31 cellular contexts compared by ENCODE assay signal in the genomic region with DNA sequence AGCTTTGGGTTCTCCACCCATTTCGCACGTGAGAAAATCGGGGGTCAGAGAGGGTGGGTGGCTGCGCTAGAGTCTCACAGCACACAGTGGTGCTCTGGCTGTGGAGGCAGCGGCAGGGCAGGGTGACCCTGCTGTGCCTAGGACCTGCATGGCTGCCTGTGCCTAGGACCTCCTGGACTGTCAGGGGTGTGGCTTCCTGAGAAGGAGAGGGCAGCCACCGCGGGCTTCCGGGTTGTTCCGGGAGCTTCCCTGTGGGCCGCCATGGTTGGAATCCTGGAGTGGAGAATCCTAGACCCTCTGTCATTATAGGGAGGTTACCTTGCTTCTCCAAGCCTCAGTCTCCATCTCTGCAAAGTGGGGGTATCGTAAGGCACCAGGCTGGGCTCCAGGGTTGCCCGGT. TPM values are rescaled to one million over a fixed set of nuclear protein-coding genes. Genes with fewer than 3 reads are reported as not detected.
DNase-seq lines count a peak whose midpoint lies in the region; ATAC-seq and TF ChIP-seq lines count a peak whose summit lies in the region.
"Had no signal": no experiment of that assay in that cellular context is flagged by ENCODE, and none has a peak within 500 bp of the region (broad histone marks: within the 10 kb centered on the region; RNA-seq: fewer than 3 reads in every experiment).

No MANE protein-coding gene starts in this region.

- peaks cover 9% of the 10 kb centered on the region for H3K4me1 Mint-ChIP-seq in T-helper 2 cell treated with Interferon-gamma antibody and Interleukin-4, amounts not matched to agents 5 μg/mL and 100 μg/mL, for 36 hours (ENCODE audit: low read depth)

- H2BK5ac ChIP-seq in trophoblast cell (ENCODE audit: low read depth, low read length, poor library complexity): no peak overlapping the region

- no peak overlapping the region for H2BK12ac ChIP-seq in trophoblast cell (ENCODE audit: low read length)

- no peak for DNase-seq in trophoblast cell
- no peak for DNase-seq in T-helper 2 cell treated with Interferon-gamma antibody and Interleukin-4, amounts not matched to agents 5 μg/mL and 100 μg/mL, for 36 hours (ENCODE audit: low spot score)
- DNase-seq in NCI-H345 (lab: John Stamatoyannopoulos, UW): no peak
- DNase-seq: activated CD4-positive, alpha-beta T cell treated with anti-CD3 and anti-CD28 coated beads, Interleukin-2, amount 50 U/mL, for 4 hours; activated CD8-positive, alpha-beta memory T cell treated with anti-CD3 and anti-CD28 coated beads, Interleukin-2, amount 10 ng/mL, durations not matched to agents 7 days and 5 days; activated gamma-delta T cell treated with Interleukin-2 at 50 U/mL for 16 hours; activated T-cell treated with anti-CD3 and anti-CD28 coated beads, Interleukin-2, amount 50 U/mL, for 4 hours; DMS79 treated with DMSO at 0.1 percent for 48 hours; effector CD8-positive, alpha-beta T cell; GDM1; GOT3; hypothalamus; naive B cell; NCI-H1092 treated with DMSO at 0.1 percent for 48 hours; NCI-H2029; NCI-H526; NK-92 treated with Interleukin-12 subunit alpha and Interleukin-12 subunit beta, amount 100 ng/mL, for 24 hours; SK-N-SH; stimulated activated naive CD4-positive, alpha-beta T cell treated with Interleukin-2 at 50 U/mL for 16 hours had no signal

- H4K20me1 ChIP-seq in BLaER1 treated with 17β-estradiol and CSF1 and Interleukin-3, amounts not matched to agents 10 nM and 100 nM: peaks cover 5 to 92% (median 75%) of the 10 kb centered on the region in 11 experiments; a peak in 21 of 22 replicates

- H3K79me2 ChIP-seq in trophoblast cell (ENCODE audit: control insufficient read depth, insufficient read depth, low read length, poor library complexity): no peaks in the 10 kb centered on the region

- H3K18ac ChIP-seq in trophoblast cell (ENCODE audit: low read length): peak overlapping the region; percentile 22

- H3K4me3 Mint-ChIP-seq in T-helper 2 cell treated with Interferon-gamma antibody and Interleukin-4, amounts not matched to agents 5 μg/mL and 100 μg/mL, for 36 hours: no peak overlapping the region
- H3K4me3 Mint-ChIP-seq: activated CD8-positive, alpha-beta memory T cell treated with anti-CD3 and anti-CD28 coated beads, Interleukin-2, amount 10 ng/mL, durations not matched to agents 7 days and 5 days; activated T-cell treated with anti-CD3 and anti-CD28 coated beads, Interleukin-2, amount 50 U/mL, for 4 hours had no signal

- no peak overlapping the region for H2AK5ac ChIP-seq in trophoblast cell (ENCODE audit: low read length)

- no peak overlapping the region for H2AFZ ChIP-seq in trophoblast cell (ENCODE audit: insufficient read depth, low read length, poor library complexity)

- no peak overlapping the region for H3K14ac ChIP-seq in trophoblast cell (ENCODE audit: low read length)

- no peaks in the 10 kb centered on the region for H3K79me1 ChIP-seq in trophoblast cell (ENCODE audit: low read length)

- H3K27ac ChIP-seq in BLaER1 treated with 17β-estradiol and CSF1 and Interleukin-3, amounts not matched to agents 10 nM and 100 nM: peak overlapping the region in 8 of 11 experiments; percentile 7 to 70 (median 54); a peak in 15 of 22 replicates
- H3K27ac ChIP-seq in HUES6 (ENCODE audit: low read depth, low read length) (no peak overlapping the region), trophoblast cell (ENCODE audit: low read depth, low read length) (no peak overlapping the region)
- H3K27ac ChIP-seq: A549, ascending aorta, coronary artery had no signal

- H2BK120ac ChIP-seq in trophoblast cell (ENCODE audit: insufficient read depth, low read length, poor library complexity): no peak overlapping the region

- no peaks in the 10 kb centered on the region for H3K27me3 Mint-ChIP-seq in T-helper 2 cell treated with Interferon-gamma antibody and Interleukin-4, amounts not matched to agents 5 μg/mL and 100 μg/mL, for 36 hours (ENCODE audit: low read depth)
- H3K27me3 Mint-ChIP-seq: activated CD8-positive, alpha-beta memory T cell treated with anti-CD3 and anti-CD28 coated beads, Interleukin-2, amount 10 ng/mL, durations not matched to agents 7 days and 5 days; memory B cell had no signal

- peaks cover 0 to 5% (median 0%) of the 10 kb centered on the region in 11 experiments; a peak in 2 of 22 replicates for H3K36me3 ChIP-seq in BLaER1 treated with 17β-estradiol and CSF1 and Interleukin-3, amounts not matched to agents 10 nM and 100 nM
- H3K36me3 ChIP-seq in HUES6 (ENCODE audit: control insufficient read depth, insufficient read depth, low read length) (no peaks in the 10 kb centered on the region), iPS-15b (ENCODE audit: control insufficient read depth, insufficient read depth, low read length) (no peaks in the 10 kb centered on the region), trophoblast cell (ENCODE audit: control insufficient read depth in 1 of 2, insufficient read depth in 2 of 2, low read length in 2 of 2) (no peaks in the 10 kb centered on the region)
- H3K36me3 ChIP-seq: ascending aorta, cardiac muscle cell had no signal

- no peak overlapping the region for H3K23ac ChIP-seq in trophoblast cell (ENCODE audit: low read length)

- no peak overlapping the region for H4K8ac ChIP-seq in trophoblast cell (ENCODE audit: low read depth, low read length)

- no peaks in the 10 kb centered on the region for H3K9me3 ChIP-seq in BLaER1 treated with 17β-estradiol and CSF1 and Interleukin-3, amounts not matched to agents 10 nM and 100 nM (replicated peaks in 1 of 11)
- H3K9me3 ChIP-seq in HUES6 (ENCODE audit: control insufficient read depth, insufficient read depth, low read depth, low read length) (no peaks in the 10 kb centered on the region), iPS-15b (ENCODE audit: control insufficient read depth, insufficient read depth, low read length) (no peaks in the 10 kb centered on the region), trophoblast cell (ENCODE audit: insufficient read depth, low read depth, low read length) (no peaks in the 10 kb centered on the region)
- H3K9me3 ChIP-seq: A549, ascending aorta, SK-N-SH had no signal

- H3K4me3 ChIP-seq in BLaER1 treated with 17β-estradiol and CSF1 and Interleukin-3, amounts not matched to agents 10 nM and 100 nM: peak overlapping the region in 2 of 10 experiments; percentile 4 to 22; a peak in 1 of 20 replicates
- peak overlapping the region; percentile 37; the same call in 1 of the 2 replicates for H3K4me3 ChIP-seq in HUES6 (ENCODE audit: low read depth, low read length)
- H3K4me3 ChIP-seq in iPS-15b (ENCODE audit: low read depth, low read length): peak overlapping the region; percentile 18
- no peak overlapping the region for H3K4me3 ChIP-seq in trophoblast cell (ENCODE audit: low read depth, low read length)
- H3K4me3 ChIP-seq: A549, ascending aorta, cardiac muscle cell, coronary artery had no signal

- peak overlapping the region; percentile 77 to 98 (median 89) for H3K4me2 ChIP-seq in BLaER1 treated with 17β-estradiol and CSF1 and Interleukin-3, amounts not matched to agents 10 nM and 100 nM
- H3K4me2 ChIP-seq in trophoblast cell (ENCODE audit: low read length): no peak overlapping the region
- H3K4me2 ChIP-seq: A549, SK-N-SH had no signal

- H3K4ac ChIP-seq in trophoblast cell (ENCODE audit: low read depth, low read length): peak overlapping the region; percentile 20

- H3K4me1 ChIP-seq in BLaER1 treated with 17β-estradiol and CSF1 and Interleukin-3, amounts not matched to agents 10 nM and 100 nM: peaks cover 76 to 99% (median 94%) of the 10 kb centered on the region in 10 experiments
- H3K4me1 ChIP-seq in HUES6 (ENCODE audit: control insufficient read depth, insufficient read depth, low read length): peaks cover 24% of the 10 kb centered on the region
- H3K4me1 ChIP-seq in iPS-15b (ENCODE audit: control insufficient read depth, insufficient read depth, low read length): peaks cover 4% of the 10 kb centered on the region
- peaks cover 9 to 15% of the 10 kb centered on the region in 2 experiments for H3K4me1 ChIP-seq in trophoblast cell (ENCODE audit: control insufficient read depth in 1 of 2, insufficient read depth in 2 of 2, low read length in 2 of 2)
- H3K4me1 ChIP-seq: ascending aorta had no signal

- TF ChIP-seq POLR2A in GM18505 (IDR thresholded peaks at IDR 0.05; ENCODE audit: borderline replicate concordance, extremely low read depth, insufficient read depth, insufficient read length): no peak

- H3K9ac ChIP-seq in BLaER1 treated with 17β-estradiol and CSF1 and Interleukin-3, amounts not matched to agents 10 nM and 100 nM: peak overlapping the region in 8 of 11 experiments; percentile 5 to 62 (median 46); a peak in 12 of 22 replicates
- H3K9ac ChIP-seq in HUES6 (ENCODE audit: low read length) (peak overlapping the region; percentile 32), iPS-15b (ENCODE audit: low read depth, low read length) (no peak overlapping the region), trophoblast cell (ENCODE audit: low read length) (no peak overlapping the region)
- H3K9ac ChIP-seq: SK-N-SH had no signal

- no peak for ATAC-seq in GM21576 (IDR thresholded peaks at IDR 0.05; ENCODE audit: unreplicated experiment)
- ATAC-seq in GM18505 (IDR thresholded peaks at IDR 0.05; ENCODE audit: unreplicated experiment): no peak
- ATAC-seq: A549; activated CD8-positive, alpha-beta memory T cell treated with anti-CD3 and anti-CD28 coated beads, Interleukin-2, amount 10 ng/mL, durations not matched to agents 7 days and 5 days; activated T-cell treated with anti-CD3 and anti-CD28 coated beads, Interleukin-2, amount 50 U/mL, for 4 hours; left lobe of liver; Right ventricle myocardium inferior had no signal

- no peaks in the 10 kb centered on the region for H3K36me3 Mint-ChIP-seq in T-helper 2 cell treated with Interferon-gamma antibody and Interleukin-4, amounts not matched to agents 5 μg/mL and 100 μg/mL, for 36 hours (ENCODE audit: low read depth)
- H3K36me3 Mint-ChIP-seq: activated CD8-positive, alpha-beta memory T cell treated with anti-CD3 and anti-CD28 coated beads, Interleukin-2, amount 10 ng/mL, durations not matched to agents 7 days and 5 days; memory B cell; naive B cell had no signal

- WGBS in trophoblast cell (ENCODE audit: extremely low coverage, insufficient coverage, insufficient read length): no CpG with 5 or more reads among the region's 12 CpGs

- H4K91ac ChIP-seq in trophoblast cell (ENCODE audit: low read depth, low read length): no peak overlapping the region

- no peaks in the 10 kb centered on the region for H3K9me3 Mint-ChIP-seq in T-helper 2 cell treated with Interferon-gamma antibody and Interleukin-4, amounts not matched to agents 5 μg/mL and 100 μg/mL, for 36 hours
- H3K9me3 Mint-ChIP-seq: activated T-cell treated with anti-CD3 and anti-CD28 coated beads, Interleukin-2, amount 50 U/mL, for 4 hours; memory B cell; naive B cell had no signal

- H3K27ac Mint-ChIP-seq in T-helper 2 cell treated with Interferon-gamma antibody and Interleukin-4, amounts not matched to agents 5 μg/mL and 100 μg/mL, for 36 hours: no peak overlapping the region
- H3K27ac Mint-ChIP-seq: activated CD8-positive, alpha-beta memory T cell treated with anti-CD3 and anti-CD28 coated beads, Interleukin-2, amount 10 ng/mL, durations not matched to agents 7 days and 5 days had no signal

- H4K12ac ChIP-seq in trophoblast cell (ENCODE audit: low read depth, low read length): no peak overlapping the region

- H3K27me3 ChIP-seq in BLaER1 treated with 17β-estradiol and CSF1 and Interleukin-3, amounts not matched to agents 10 nM and 100 nM: no peaks in the 10 kb centered on the region
- H3K27me3 ChIP-seq in HUES6 (ENCODE audit: control insufficient read depth, insufficient read depth, low read length) (peaks cover 8% of the 10 kb centered on the region), iPS-15b (ENCODE audit: control insufficient read depth, insufficient read depth, low read length) (peaks cover 2% of the 10 kb centered on the region), trophoblast cell (ENCODE audit: insufficient read depth, low read length) (no peaks in the 10 kb centered on the region)
- H3K27me3 ChIP-seq: ascending aorta, cardiac muscle cell had no signal

RNA-seq across cellular contexts. Expression of a gene that starts 9.3 kb away (rescaled TPM):
- 4.0 and 4.1 TPM in 2 replicates for polyA plus RNA-seq in trophoblast cell (2013)

Comparison
In these comparisons a context has a peak if more than half of its experiments do, and no peak if none do; other contexts are left out.
1. H3K27ac ChIP-seq: peak in BLaER1 treated with 17β-estradiol and CSF1 and Interleukin-3, amounts not matched to agents 10 nM and 100 nM (8 of 11); none in HUES6 (single experiment) and trophoblast cell (single experiment).
2. H3K9ac ChIP-seq: peak in BLaER1 treated with 17β-estradiol and CSF1 and Interleukin-3, amounts not matched to agents 10 nM and 100 nM (8 of 11) and HUES6 (single experiment); none in iPS-15b (single experiment) and trophoblast cell (single experiment).